In genomic region chr4:122901621-122902020, GRCh38 we compare ENCODE assay signal across 15 cellular contexts. TPM values are rescaled to one million over a fixed set of nuclear protein-coding genes. Genes with fewer than 3 reads are reported as not detected.
DNase-seq lines count a peak whose midpoint lies in the region; ATAC-seq, FAIRE-seq and TF ChIP-seq lines count a peak whose summit lies in the region.
"Had no signal": no experiment of that assay in that cellular context is flagged by ENCODE, and none has a peak within 500 bp of the region (broad histone marks: within the 10 kb centered on the region; RNA-seq: fewer than 3 reads in every experiment).

No MANE protein-coding gene starts in this region.

- TF ChIP-seq EP300 in A549 (IDR thresholded peaks at IDR 0.05) = no peak

- H3K79me2 ChIP-seq in H9 (ENCODE audit: insufficient read depth, low read length) = no peaks in the 10 kb centered on the region

- intact Hi-C loops in activated T-helper 2 cell treated with anti-CD3 and anti-CD28 coated beads, Interferon-gamma antibody, Interleukin-2, Interleukin-4, amounts not matched to agents 10 μg/mL and 5 μg/mL and 100 μg/mL, durations not matched to agents 14 hours and 24 hours and 36 hours (cut with micrococcal nuclease) = no loop called here

- peak overlapping the region in 2 of 3 experiments; percentile 53 to 79; a peak in 2 of 7 replicates for H3K27ac Mint-ChIP-seq in H9
- H3K27ac Mint-ChIP-seq in activated T-helper 2 cell treated with anti-CD3 and anti-CD28 coated beads, Interferon-gamma antibody, Interleukin-2, Interleukin-4, amounts not matched to agents 10 μg/mL and 5 μg/mL and 100 μg/mL, durations not matched to agents 14 hours and 24 hours and 36 hours = no peak overlapping the region
- H3K27ac Mint-ChIP-seq: CD4-positive, CD25-positive, alpha-beta regulatory T cell had no signal

- no peak overlapping the region for H2BK120ac ChIP-seq in H9 (ENCODE audit: low read depth, low read length, poor library complexity, severe bottlenecking)

- no peaks in the 10 kb centered on the region for H3K27me3 Mint-ChIP-seq in H9 (ENCODE audit: low read depth)
- no peaks in the 10 kb centered on the region for H3K27me3 Mint-ChIP-seq in activated T-helper 2 cell treated with anti-CD3 and anti-CD28 coated beads, Interferon-gamma antibody, Interleukin-2, Interleukin-4, amounts not matched to agents 10 μg/mL and 5 μg/mL and 100 μg/mL, durations not matched to agents 14 hours and 24 hours and 36 hours (ENCODE audit: low read depth)
- H3K27me3 Mint-ChIP-seq: CD4-positive, CD25-positive, alpha-beta regulatory T cell had no signal

- peaks cover 0 to 3% of the 10 kb centered on the region in 2 experiments; a peak in 2 of 5 replicates for H3K9me3 Mint-ChIP-seq in H9
- no peaks in the 10 kb centered on the region for H3K9me3 Mint-ChIP-seq in activated T-helper 2 cell treated with anti-CD3 and anti-CD28 coated beads, Interferon-gamma antibody, Interleukin-2, Interleukin-4, amounts not matched to agents 10 μg/mL and 5 μg/mL and 100 μg/mL, durations not matched to agents 14 hours and 24 hours and 36 hours
- H3K9me3 Mint-ChIP-seq: CD4-positive, CD25-positive, alpha-beta regulatory T cell had no signal

- H3K4me1 Mint-ChIP-seq in H9 = peaks cover 27 to 43% of the 10 kb centered on the region in 2 experiments
- H3K4me1 Mint-ChIP-seq in activated T-helper 2 cell treated with anti-CD3 and anti-CD28 coated beads, Interferon-gamma antibody, Interleukin-2, Interleukin-4, amounts not matched to agents 10 μg/mL and 5 μg/mL and 100 μg/mL, durations not matched to agents 14 hours and 24 hours and 36 hours (ENCODE audit: low read depth) = peaks cover 4% of the 10 kb centered on the region
- H3K4me1 Mint-ChIP-seq: CD4-positive, CD25-positive, alpha-beta regulatory T cell had no signal

- no peak overlapping the region for H2BK20ac ChIP-seq in H9 (ENCODE audit: low read depth, low read length, poor library complexity, severe bottlenecking)

- no peak overlapping the region for H3K56ac ChIP-seq in H9 (ENCODE audit: insufficient read length, low read depth, low read length)

- peak overlapping the region; percentile 9; the same call in 2 of the 3 replicates for H3K4me2 ChIP-seq in A549
- no peak overlapping the region for H3K4me2 ChIP-seq in H9 (ENCODE audit: insufficient read depth, insufficient read length, low read length)
- H3K4me2 ChIP-seq: BLaER1 had no signal

- H3K9me3 ChIP-seq in A549 (no peaks in the 10 kb centered on the region), H9 (ENCODE audit: control insufficient read depth, low read depth, low read length) (no peaks in the 10 kb centered on the region), RWPE2 (ENCODE audit: severe bottlenecking) (no peaks in the 10 kb centered on the region)
- H3K9me3 ChIP-seq: BLaER1 had no signal

- WGBS in A549 (ENCODE audit: missing lambda C conversion rate) = 51% methylated on average over 2 of the region's 2 CpGs
- no CpG with 5 or more reads among the region's 2 CpGs for WGBS in H9 (ENCODE audit: extremely low coverage, insufficient read length, low lambda C conversion rate)

- no peak overlapping the region for H4K5ac ChIP-seq in H9 (ENCODE audit: insufficient read length, low read depth, low read length)

- H2BK15ac ChIP-seq in H9 (ENCODE audit: low read depth, low read length) = no peak overlapping the region

- TF ChIP-seq CTCF in A549 (IDR thresholded peaks at IDR 0.05) = no peak
- TF ChIP-seq CTCF in H9 (conservative IDR thresholded peaks at IDR 0.05) = no peak
- no peak for TF ChIP-seq CTCF in RWPE2 (IDR thresholded peaks at IDR 0.05; ENCODE audit: poor library complexity, severe bottlenecking)
- no peak for TF ChIP-seq CTCF in fibroblast of the aortic adventitia (IDR thresholded peaks at IDR 0.05; ENCODE audit: insufficient read depth, low read length)

- no peak overlapping the region for H3K9ac ChIP-seq in H9 (ENCODE audit: extremely low read depth, insufficient read length, low read length)
- H3K9ac ChIP-seq: BLaER1 had no signal

- no peak for FAIRE-seq in A549 (lab: Jason Lieb, UNC)
- FAIRE-seq: GM12892 had no signal

- H3K27me3 ChIP-seq in H9 (ENCODE audit: insufficient read depth, low read length) = no peaks in the 10 kb centered on the region
- no peaks in the 10 kb centered on the region for H3K27me3 ChIP-seq in RWPE2 (ENCODE audit: insufficient read depth, poor library complexity, severe bottlenecking)
- H3K27me3 ChIP-seq: BLaER1 had no signal

- no peak overlapping the region for H3K4me3 Mint-ChIP-seq in H9
- H3K4me3 Mint-ChIP-seq in activated T-helper 2 cell treated with anti-CD3 and anti-CD28 coated beads, Interferon-gamma antibody, Interleukin-2, Interleukin-4, amounts not matched to agents 10 μg/mL and 5 μg/mL and 100 μg/mL, durations not matched to agents 14 hours and 24 hours and 36 hours (ENCODE audit: low read depth) = no peak overlapping the region
- H3K4me3 Mint-ChIP-seq: CD4-positive, CD25-positive, alpha-beta regulatory T cell had no signal

- H4K8ac ChIP-seq in H9 (replicated peaks; ENCODE audit: insufficient read length, low read depth, low read length) = no peak overlapping the region

- no peak for TF ChIP-seq RAD21 in A549 (conservative IDR thresholded peaks at IDR 0.05 in 1 of 2, IDR thresholded peaks at IDR 0.05 in 1 of 2)

- no peak overlapping the region for H3K14ac ChIP-seq in H9 (ENCODE audit: insufficient read depth, low read length)

- H2BK12ac ChIP-seq in H9 (ENCODE audit: insufficient read length, low read depth, low read length) = no peak overlapping the region

- peaks cover 10 to 24% (median 21%) of the 10 kb centered on the region in 3 experiments for H3K36me3 Mint-ChIP-seq in H9 (ENCODE audit: insufficient read depth in 1 of 3, low read depth in 3 of 3)
- H3K36me3 Mint-ChIP-seq in activated T-helper 2 cell treated with anti-CD3 and anti-CD28 coated beads, Interferon-gamma antibody, Interleukin-2, Interleukin-4, amounts not matched to agents 10 μg/mL and 5 μg/mL and 100 μg/mL, durations not matched to agents 14 hours and 24 hours and 36 hours (ENCODE audit: low read depth) = peaks cover 15% of the 10 kb centered on the region

- H3K27ac ChIP-seq in A549 (peak overlapping the region; percentile 6 to 87; a peak in 4 of 6 replicates), H9 (ENCODE audit: insufficient read length, low read depth, low read length) (no peak overlapping the region), RWPE2 (ENCODE audit: poor library complexity, severe bottlenecking) (peak overlapping the region; percentile 12)
- H3K27ac ChIP-seq: 22Rv1, BLaER1 had no signal

- CTCF ChIA-PET in A549 (lab: Yijun Ruan, JAX) = interaction anchor here (3.7 kb wide), 1 partner anchor 12 kb away, joined by 35 read pairs; no protein-coding TSS in a partner anchor

- H3K4me3 ChIP-seq in A549 (no peak overlapping the region), RWPE2 (ENCODE audit: severe bottlenecking) (no peak overlapping the region), fibroblast of the aortic adventitia (ENCODE audit: low read depth, low read length) (no peak overlapping the region)
- H3K4me3 ChIP-seq: BLaER1 had no signal

- H3K4ac ChIP-seq in H9 (ENCODE audit: low read depth, low read length) = no peak overlapping the region

- no peak overlapping the region for H2AK5ac ChIP-seq in H9 (ENCODE audit: insufficient read length, low read length)

- no peak for TF ChIP-seq POLR2A in A549 (IDR thresholded peaks at IDR 0.05; ENCODE audit: low read length)

- no peaks in the 10 kb centered on the region for H3K23me2 ChIP-seq in H9 (ENCODE audit: insufficient read length, low read depth, low read length, poor library complexity, severe bottlenecking)

- H3K4me1 ChIP-seq in A549 (peaks cover 67% of the 10 kb centered on the region), H9 (ENCODE audit: insufficient read depth, low read length) (no peaks in the 10 kb centered on the region; the same call in 1 of the 2 replicates), RWPE2 (ENCODE audit: insufficient read depth, poor library complexity, severe bottlenecking) (peaks cover 25% of the 10 kb centered on the region)
- H3K4me1 ChIP-seq: BLaER1 had no signal

- H3K23ac ChIP-seq in H9 (ENCODE audit: insufficient read length, low read depth, low read length) = no peak overlapping the region

- H3K79me1 ChIP-seq in H9 (ENCODE audit: insufficient read depth, low read depth, low read length, poor library complexity, severe bottlenecking) = no peaks in the 10 kb centered on the region

- DNase-seq in A549 (ENCODE audit: low read depth in 1 of 2, low spot score in 1 of 2) = no peak
- DNase-seq in H9 = no peak
- DNase-seq in RWPE2 (ENCODE audit: low spot score) = no peak
- peak; percentile 50 for DNase-seq in fibroblast of the aortic adventitia (ENCODE audit: low read depth)
- DNase-seq in GOT3 (lab: John Stamatoyannopoulos, UW) = no peak
- no peak for DNase-seq in activated T-helper 2 cell treated with anti-CD3 and anti-CD28 coated beads, Interferon-gamma antibody, Interleukin-2, Interleukin-4, amounts not matched to agents 10 μg/mL and 5 μg/mL and 100 μg/mL, durations not matched to agents 14 hours and 24 hours and 36 hours (ENCODE audit: low spot score)
- DNase-seq in activated CD4-positive, alpha-beta T cell treated with anti-CD3 and anti-CD28 coated beads, Interleukin-2, amount 50 U/mL, for 1 hour = no peak
- DNase-seq in NCI-H446 treated with DMSO at 0.1 percent for 48 hours (lab: John Stamatoyannopoulos, UW) = no peak
- DNase-seq: AML-193; CD4-positive, CD25-positive, alpha-beta regulatory T cell; DMS 273 treated with DMSO at 0.1 percent for 48 hours; H7 had no signal

- H2BK5ac ChIP-seq in H9 (ENCODE audit: insufficient read length, low read length) = no peak overlapping the region

- POLR2A ChIA-PET in A549 (lab: Yijun Ruan, JAX) = no interaction called here

- no peak overlapping the region for H3K18ac ChIP-seq in H9 (ENCODE audit: insufficient read length, low read depth, low read length)

- H3K36me3 ChIP-seq in RWPE2 (ENCODE audit: low read depth) = peaks cover 15% of the 10 kb centered on the region
- H3K36me3 ChIP-seq: BLaER1 had no signal

- no peak overlapping the region for H4K91ac ChIP-seq in H9 (ENCODE audit: insufficient read length, low read depth, low read length)

- no peak for ATAC-seq in A549
- no peak for ATAC-seq in RWPE2 (ENCODE audit: low read depth)

- H3T11ph ChIP-seq in H9 (ENCODE audit: low read length) = no peak overlapping the region

- H4K20me1 ChIP-seq in H9 (ENCODE audit: control insufficient read depth, insufficient read depth, insufficient read length) = no peaks in the 10 kb centered on the region
- H4K20me1 ChIP-seq: BLaER1 had no signal

- H2AFZ ChIP-seq in H9 (ENCODE audit: low read length) = no peak overlapping the region

TF ChIP-seq in A549, 52 proteins besides CTCF, POLR2A, EP300 and RAD21 (continues in another document):
- TF ChIP-seq NR3C1 (IDR thresholded peaks at IDR 0.05) = no peak

RNA-seq across cellular contexts. Expression of gene NUDT6, which starts 20.8 kb away (rescaled TPM):
- polyA plus RNA-seq in A549 (2011; rRNA removed) = 10.2 and 12.7 TPM in 2 replicates
- 5.2 and 6.0 TPM in 2 replicates for polyA plus RNA-seq in A549 (2012; cell fraction: cytosol; rRNA removed)
- 4.3 and 4.7 TPM in 2 replicates for polyA plus RNA-seq in A549 (2012; cell fraction: nucleus; rRNA removed)
- 8.7 to 10.4 TPM (median 9.9 TPM) in 3 replicates for polyA plus RNA-seq in A549 (2017; fragmentation: RNase III; extraction: RNeasy Plus Mini Kit Qiagen cat#74134 plus additional on column Dnase treatment)
- 3.3 and 4.1 TPM in 2 replicates for polyA minus RNA-seq in A549 (2011; rRNA and poly(A)+ RNA removed)
- total RNA-seq in H9 (2021) = 3.9 and 4.0 TPM in 2 replicates
- total RNA-seq in fibroblast of the aortic adventitia (ENCODE audit: low replicate concordance) = 8.5 and 12.8 TPM in 2 replicates
- 7.5 and 8.5 TPM in 2 replicates for total RNA-seq in activated T-helper 2 cell treated with anti-CD3 and anti-CD28 coated beads, Interferon-gamma antibody, Interleukin-2, Interleukin-4, amounts not matched to agents 10 μg/mL and 5 μg/mL and 100 μg/mL, durations not matched to agents 14 hours and 24 hours and 36 hours
